1 cellular context compared by ENCODE assay signal in genomic region chrX:118211891-118212816, GRCh38.
TF ChIP-seq lines count a peak whose summit lies in the region.

No MANE protein-coding gene starts in this region.

TF ChIP-seq in GM12878, 131 proteins besides CTCF, POLR2A, EP300 and RAD21 (continued from another document):
- no peak for TF ChIP-seq ZNF592 (IDR thresholded peaks at IDR 0.05)
- 0 out of 2 replicates have a peak, but pooled peaks have one; percentile 13 for TF ChIP-seq MXI1 (IDR thresholded peaks at IDR 0.05; ENCODE audit: low read depth, low read length)
- TF ChIP-seq CHD2 (IDR thresholded peaks at IDR 0.05; ENCODE audit: borderline replicate concordance, low read depth, low read length), result no peak
- TF ChIP-seq ELK1 (IDR thresholded peaks at IDR 0.05; ENCODE audit: low read depth, low read length), result no peak
